Comparison of ENCODE assay signal across 11 cellular contexts in genomic region chr4:6772223-6772928, GRCh38. TPM values are rescaled to one million over a fixed set of nuclear protein-coding genes. Genes with fewer than 3 reads are reported as not detected.
DNase-seq lines count a peak whose midpoint lies in the region; ATAC-seq and TF ChIP-seq lines count a peak whose summit lies in the region.
"Had no signal": no experiment of that assay in that cellular context is flagged by ENCODE, and none has a peak within 500 bp of the region (broad histone marks: within the 10 kb centered on the region; RNA-seq: fewer than 3 reads in every experiment).

No MANE protein-coding gene starts in this region.

- H3K36me3 ChIP-seq in sigmoid colon: no peaks in the 10 kb centered on the region

- DNase-seq in HEK293T (ENCODE audit: extremely low spot score) (no peak), SW480 (ENCODE audit: low spot score) (peak; percentile 69), glutamatergic neuron (no peak), sigmoid colon (peak; percentile 33), T-helper 1 cell (no peak), DMS79 treated with DMSO at 0.1 percent for 48 hours (lab: John Stamatoyannopoulos, UW) (no peak)
- DNase-seq in effector CD8-positive, alpha-beta T cell (lab: John Stamatoyannopoulos, UW): no peak
- DNase-seq: activated B cell treated with CpG ODN at 0.5 μM for 24 hours, NCI-H1105 treated with DMSO at 0.1 percent for 48 hours had no signal

- no peak for ATAC-seq in HG02973 (IDR thresholded peaks at IDR 0.05; ENCODE audit: unreplicated experiment)

- no peak for TF ChIP-seq EP300 in sigmoid colon (IDR thresholded peaks at IDR 0.05)

- no peak for TF ChIP-seq POLR2A in sigmoid colon (IDR thresholded peaks at IDR 0.05)

- no peaks in the 10 kb centered on the region for H3K9me3 ChIP-seq in sigmoid colon

- POLR2A ChIA-PET in HEK293T (lab: Yijun Ruan, JAX): no interaction called here

- peaks cover 34% of the 10 kb centered on the region for H3K4me1 Mint-ChIP-seq in glutamatergic neuron (ENCODE audit: low read depth, unreplicated experiment)
- H3K4me1 Mint-ChIP-seq: activated B cell treated with CpG ODN at 0.5 μM for 24 hours had no signal

- H3K27me3 Mint-ChIP-seq in glutamatergic neuron (ENCODE audit: unreplicated experiment): peaks cover 3% of the 10 kb centered on the region

- peaks cover 0 to 7% (median 0%) of the 10 kb centered on the region in 4 donors for H3K4me1 ChIP-seq in sigmoid colon

- peaks cover 4% of the 10 kb centered on the region for H3K9me3 Mint-ChIP-seq in glutamatergic neuron (ENCODE audit: unreplicated experiment)
- H3K9me3 Mint-ChIP-seq: activated B cell treated with CpG ODN at 0.5 μM for 24 hours; activated T-helper 2 cell treated with anti-CD3 and anti-CD28 coated beads, Interferon-gamma antibody, Interleukin-2, Interleukin-4, amounts not matched to agents 10 μg/mL and 5 μg/mL and 100 μg/mL, durations not matched to agents 14 hours and 24 hours and 36 hours had no signal

- no peak overlapping the region for H3K4me3 ChIP-seq in sigmoid colon

- no peaks in the 10 kb centered on the region for H3K27me3 ChIP-seq in sigmoid colon

- H3K4me3 Mint-ChIP-seq in glutamatergic neuron (ENCODE audit: unreplicated experiment): no peak overlapping the region
- H3K4me3 Mint-ChIP-seq: activated B cell treated with CpG ODN at 0.5 μM for 24 hours had no signal

- no peaks in the 10 kb centered on the region for H3K36me3 Mint-ChIP-seq in glutamatergic neuron (ENCODE audit: unreplicated experiment)

- peak overlapping the region; percentile 38 for H3K27ac Mint-ChIP-seq in glutamatergic neuron (ENCODE audit: unreplicated experiment)
- H3K27ac Mint-ChIP-seq: activated B cell treated with CpG ODN at 0.5 μM for 24 hours; activated T-helper 2 cell treated with anti-CD3 and anti-CD28 coated beads, Interferon-gamma antibody, Interleukin-2, Interleukin-4, amounts not matched to agents 10 μg/mL and 5 μg/mL and 100 μg/mL, durations not matched to agents 14 hours and 24 hours and 36 hours had no signal

- intact Hi-C loops in sigmoid colon (cut with DNase I): no loop called here

- CTCF ChIA-PET in HEK293T (lab: Yijun Ruan, JAX): interaction anchor here (0.6 kb wide), 1 partner anchor 12 kb away, joined by 3 read pairs; no protein-coding TSS in a partner anchor

- 30 to 70% methylated on average over 10 of the region's 10 CpGs for WGBS in sigmoid colon, 2 donors

- H3K27ac ChIP-seq in sigmoid colon: peak overlapping the region in 1 of 4 donors; percentile 9

- no peak for TF ChIP-seq CTCF in glutamatergic neuron (IDR thresholded peaks at IDR 0.05; ENCODE audit: partially characterized antibody, unreplicated experiment)
- no peak for TF ChIP-seq CTCF in sigmoid colon (IDR thresholded peaks at IDR 0.05)

TF ChIP-seq in HEK293T, 16 proteins besides CTCF, POLR2A, EP300 and RAD21:
- TF ChIP-seq TARDBP (IDR thresholded peaks at IDR 0.05) (no peak), PKNOX1 (IDR thresholded peaks at IDR 0.05) (peak; percentile 72), HDGF (IDR thresholded peaks at IDR 0.05; ENCODE audit: borderline replicate concordance) (no peak)

RNA-seq across cellular contexts. Expression of gene KIAA0232, which starts 10.2 kb away (rescaled TPM):
- 64.4 TPM for total RNA-seq in glutamatergic neuron (ENCODE audit: unreplicated experiment)
- 10 to 100 TPM; 23.8 to 67.9 (median 46.2) TPM for total RNA-seq in sigmoid colon
- 10 to 100 TPM in 1 of 3 donors, 1 to 10 TPM in 2; 7.8 to 15.5 (median 9.7) TPM for polyA plus RNA-seq in sigmoid colon

RNA-seq across cellular contexts. Expression of gene BLOC1S4, which starts 56.4 kb away (rescaled TPM):
- total RNA-seq in glutamatergic neuron (ENCODE audit: unreplicated experiment) (22.5 TPM), sigmoid colon (10 to 100 TPM in 3 of 4 donors, 1 to 10 TPM in 1; 9.1 to 19.7 (median 14.6) TPM)
- 10 to 100 TPM; 12.4 to 14.1 (median 13.2) TPM for polyA plus RNA-seq in sigmoid colon

Comparison
In these comparisons a context has a peak if more than half of its experiments do, and no peak if none do; other contexts are left out.
1. DNase-seq: peak in SW480 (single experiment) and sigmoid colon (single experiment); none in HEK293T (single experiment), glutamatergic neuron (single experiment), T-helper 1 cell (0 of 5), effector CD8-positive, alpha-beta T cell (single experiment) and DMS79 treated with DMSO at 0.1 percent for 48 hours (single experiment).